ENCODE assay signal across 18 cellular contexts in genomic region chr2:215019521-215020145, GRCh38.
DNase-seq lines count a peak whose midpoint lies in the region; ATAC-seq and TF ChIP-seq lines count a peak whose summit lies in the region.
"Had no signal": no experiment of that assay in that cellular context is flagged by ENCODE, and none has a peak within 500 bp of the region (broad histone marks: within the 10 kb centered on the region; RNA-seq: fewer than 3 reads in every experiment).

No MANE protein-coding gene starts in this region.

- peak overlapping the region; percentile 76 for H3K27ac ChIP-seq in OCI-LY3 (ENCODE audit: low read length)
- H3K27ac ChIP-seq: body of pancreas, colonic mucosa, tibial nerve had no signal

- no peak overlapping the region for H2AFZ ChIP-seq in OCI-LY3 (ENCODE audit: low read depth, low read length)

- ATAC-seq in GM18861 (IDR thresholded peaks at IDR 0.05; ENCODE audit: unreplicated experiment) (peak; percentile 36), GM21528 (IDR thresholded peaks at IDR 0.05; ENCODE audit: low FRiP score, unreplicated experiment) (peak; percentile 59), HG03039 (IDR thresholded peaks at IDR 0.05; ENCODE audit: unreplicated experiment) (peak; percentile 53), HG02981 (IDR thresholded peaks at IDR 0.05; ENCODE audit: unreplicated experiment) (no peak)
- ATAC-seq: body of pancreas; stimulated activated naive B cell treated with anti-CD40 and anti-IgM and Interleukin-4, amounts not matched to agents 10 μg/mL and 1 μg/mL and 100 μg/mL, for 72 hours had no signal

- peak overlapping the region; percentile 70 for H3K4me3 ChIP-seq in OCI-LY3 (ENCODE audit: low read length)
- H3K4me3 ChIP-seq in H7 (ENCODE audit: insufficient read depth, low read depth, low read length), result no peak overlapping the region
- H3K4me3 ChIP-seq: body of pancreas, colonic mucosa, tibial nerve had no signal

- no peak for TF ChIP-seq CTCF in OCI-LY3 (IDR thresholded peaks at IDR 0.05; ENCODE audit: low read depth, low read length)

- DNase-seq in epidermal melanocyte (ENCODE audit: insufficient read length, low spot score), result no peak
- DNase-seq in H7, result no peak
- no peak for DNase-seq in NCI-H1048 (lab: John Stamatoyannopoulos, UW)
- DNase-seq: activated T-cell treated with anti-CD3 and anti-CD28 coated beads, Interleukin-2, amount 50 U/mL, for 4 hours; body of pancreas; colonic mucosa; H9; midbrain; NCI-H1694; NCI-H226; retina; stimulated activated naive B cell treated with anti-CD40 and anti-IgM and Interleukin-4, amounts not matched to agents 10 μg/mL and 1 μg/mL and 100 μg/mL, for 72 hours had no signal

- H3K4me2 ChIP-seq in OCI-LY3 (ENCODE audit: low read length), result peak overlapping the region; percentile 84

- H3K36me3 ChIP-seq in OCI-LY3 (replicated peaks; ENCODE audit: low read depth, low read length) (no peaks in the 10 kb centered on the region), H7 (replicated peaks; ENCODE audit: control insufficient read depth, insufficient read depth, low read length) (no peaks in the 10 kb centered on the region)
- H3K36me3 ChIP-seq: colonic mucosa, tibial nerve had no signal

- no peaks in the 10 kb centered on the region for H3K79me2 ChIP-seq in OCI-LY3 (ENCODE audit: low read length)

- H3K4me1 ChIP-seq in OCI-LY3 (ENCODE audit: low read length), result peaks cover 37% of the 10 kb centered on the region
- H3K4me1 ChIP-seq: body of pancreas, colonic mucosa, tibial nerve had no signal

- H4K20me1 ChIP-seq in OCI-LY3 (ENCODE audit: insufficient read depth, low read length), result no peaks in the 10 kb centered on the region

- H3K9me3 ChIP-seq in OCI-LY3 (ENCODE audit: insufficient read depth, low read length), result no peaks in the 10 kb centered on the region
- H3K9me3 ChIP-seq: body of pancreas, colonic mucosa, tibial nerve had no signal

- H3K27me3 ChIP-seq in OCI-LY3 (ENCODE audit: low read depth, low read length), result no peaks in the 10 kb centered on the region
- H3K27me3 ChIP-seq in H7 (ENCODE audit: control insufficient read depth, insufficient read depth, low read length), result no peaks in the 10 kb centered on the region
- H3K27me3 ChIP-seq: body of pancreas, colonic mucosa, tibial nerve had no signal

- H3K9ac ChIP-seq in OCI-LY3 (ENCODE audit: low read length), result peak overlapping the region; percentile 35
